8 cellular contexts compared by ENCODE assay signal in the genomic region with DNA sequence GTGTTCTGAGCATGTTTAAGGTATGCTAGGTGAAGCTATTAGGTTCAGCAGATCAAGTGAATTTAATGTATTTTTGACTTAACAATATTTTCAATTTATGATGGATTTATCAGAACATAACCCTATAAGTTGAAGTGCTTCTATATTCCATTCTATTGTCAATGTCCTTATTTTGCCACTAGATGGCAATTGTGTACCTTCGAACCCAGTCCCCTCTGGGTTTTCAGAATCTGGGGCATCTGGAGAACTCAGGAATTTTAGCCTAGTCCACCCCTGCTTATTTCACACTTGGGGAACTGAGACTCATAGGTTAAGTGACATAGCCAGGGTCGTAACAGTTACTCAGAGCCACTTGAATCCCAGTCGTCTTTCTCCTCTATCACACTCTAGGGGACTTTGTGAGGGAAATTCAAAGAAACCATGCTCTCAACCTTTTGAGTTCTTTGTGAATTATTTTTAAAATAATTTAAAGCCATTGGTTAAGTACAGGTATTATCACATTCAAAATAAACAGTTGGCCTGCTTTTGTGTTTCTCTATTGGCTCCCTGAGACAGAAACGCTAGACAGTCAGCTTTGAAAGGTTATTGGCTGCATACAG.
A peak's percentile ranks its signal among the peaks of the same experiment; 100 is the strongest.
DNase-seq lines count a peak whose midpoint lies in the region; ATAC-seq, FAIRE-seq and TF ChIP-seq lines count a peak whose summit lies in the region.

No MANE protein-coding gene starts in this region.

- H4K20me1 ChIP-seq in HCT116 (ENCODE audit: insufficient read depth) (no peaks in the 10 kb centered on the region), OCI-LY3 (ENCODE audit: insufficient read depth, low read length) (no peaks in the 10 kb centered on the region), endothelial cell of umbilical vein (replicated peaks; ENCODE audit: control insufficient read depth, extremely low read depth, insufficient read depth, low read length) (no peaks in the 10 kb centered on the region)

- intact Hi-C loops in HCT116 (cut with micrococcal nuclease): loop anchor here (1.0 to 10.0 kb wide), 8 partner anchors 174 to 810 kb away; partner anchors contain the start of gene LTBP1
- intact Hi-C loops in endothelial cell of umbilical vein (cut with micrococcal nuclease): loop anchor here (1.0 to 2.0 kb wide), 10 partner anchors 174 to 811 kb away; partner anchors contain the start of gene LTBP1

- no peaks in the 10 kb centered on the region for H3K9me3 ChIP-seq in HCT116 (ENCODE audit: control insufficient read depth in 1 of 2, insufficient read depth in 1 of 2, low read depth in 1 of 2, low read length in 2 of 2)
- no peaks in the 10 kb centered on the region for H3K9me3 ChIP-seq in OCI-LY3 (ENCODE audit: insufficient read depth, low read length)
- no peaks in the 10 kb centered on the region for H3K9me3 ChIP-seq in endothelial cell of umbilical vein (replicated peaks; ENCODE audit: control insufficient read depth, insufficient read depth, low read length)

- peak; percentile 93 for TF ChIP-seq RAD21 in HCT116 (IDR thresholded peaks at IDR 0.05; ENCODE audit: low read depth)

- no peak overlapping the region for H3K4me2 ChIP-seq in HCT116 (ENCODE audit: low read length)
- no peak overlapping the region for H3K4me2 ChIP-seq in OCI-LY3 (ENCODE audit: low read length)
- no peak overlapping the region for H3K4me2 ChIP-seq in endothelial cell of umbilical vein (ENCODE audit: insufficient read depth, low read length)

- H3K36me3 ChIP-seq in HCT116 (ENCODE audit: control insufficient read depth in 1 of 2, insufficient read depth in 2 of 2, low read length in 2 of 2): no peaks in the 10 kb centered on the region
- no peaks in the 10 kb centered on the region for H3K36me3 ChIP-seq in OCI-LY3 (replicated peaks; ENCODE audit: low read depth, low read length)
- no peaks in the 10 kb centered on the region for H3K36me3 ChIP-seq in endothelial cell of umbilical vein (ENCODE audit: control insufficient read depth in 2 of 2, extremely low read depth in 1 of 2, insufficient read depth in 2 of 2, low read length in 2 of 2)

- H3K27me3 Mint-ChIP-seq in mesothelial cell of epicardium (ENCODE audit: low read depth): no peaks in the 10 kb centered on the region

- H3K4me3 ChIP-seq in HCT116 (replicated peaks in 1 of 2; ENCODE audit: low read depth in 1 of 2, low read length in 2 of 2) (no peak overlapping the region), OCI-LY3 (ENCODE audit: low read length) (no peak overlapping the region), endothelial cell of umbilical vein (replicated peaks in 1 of 3; ENCODE audit: insufficient read depth in 1 of 3, low read depth in 1 of 3, low read length in 3 of 3) (no peak overlapping the region)

- no peaks in the 10 kb centered on the region for H3K4me1 ChIP-seq in HCT116 (ENCODE audit: control insufficient read depth in 1 of 2, insufficient read depth in 2 of 2, low read length in 2 of 2)
- peaks cover 28% of the 10 kb centered on the region for H3K4me1 ChIP-seq in OCI-LY3 (ENCODE audit: low read length)
- peaks cover 3% of the 10 kb centered on the region for H3K4me1 ChIP-seq in endothelial cell of umbilical vein (ENCODE audit: control insufficient read depth, extremely low read depth, insufficient read depth, low read length)

- BruUV-seq in HCT116 (replicated peaks; lab: Mats Ljungman, UMichigan) (no TSS peak), endothelial cell of umbilical vein (replicated peaks; lab: Mats Ljungman, UMichigan) (no TSS peak)

- peaks cover 25% of the 10 kb centered on the region for H3K4me1 Mint-ChIP-seq in mesothelial cell of epicardium

- H3K9me1 ChIP-seq in endothelial cell of umbilical vein (replicated peaks; ENCODE audit: control insufficient read depth, extremely low read depth, insufficient read depth, low read length): no peaks in the 10 kb centered on the region

- ATAC-seq in HCT116: peak; percentile 78

- H3K27ac ChIP-seq in HCT116 (ENCODE audit: low read depth, low read length) (no peak overlapping the region), OCI-LY3 (ENCODE audit: low read length) (no peak overlapping the region), endothelial cell of umbilical vein (ENCODE audit: insufficient read depth, low read depth, low read length) (no peak overlapping the region)

- no peaks in the 10 kb centered on the region for H3K9me2 ChIP-seq in HCT116 (ENCODE audit: insufficient read depth)

- DNase-seq in D341Med (ENCODE audit: low spot score) (peak; percentile 45), HCT116 (ENCODE audit: low read depth, low spot score) (peak; percentile 21), endothelial cell of umbilical vein (ENCODE audit: low read depth, low spot score) (peak; percentile 75), mesothelial cell of epicardium (ENCODE audit: low spot score in 2 of 2, unreplicated experiment in 2 of 2) (no peak)
- DNase-seq in activated T-cell treated with anti-CD3 and anti-CD28 coated beads, Interleukin-2, amount 50 U/mL, for 1 hour: no peak
- DNase-seq in NK-92 treated with Interleukin-12 subunit alpha and Interleukin-12 subunit beta, amount 100 ng/mL, for 24 hours (lab: John Stamatoyannopoulos, UW): no peak
- no peak for DNase-seq in activated CD4-positive, CD25-positive, alpha-beta regulatory T cell (lab: John Stamatoyannopoulos, UW)

- CTCF ChIA-PET in HCT116 (lab: Charles Lee): interaction anchor here (0.9 to 2.1 kb wide), 4 partner anchors 261 to 623 kb away, joined by 3 to 16 read pairs (median 5); no protein-coding TSS in a partner anchor
- CTCF ChIA-PET in endothelial cell of umbilical vein (lab: Charles Lee): interaction anchor here (0.7 to 4.5 kb wide), 15 partner anchors 11 to 814 kb away, joined by 3 to 39 read pairs (median 6); partner anchors contain the start of gene LTBP1

- POLR2A ChIA-PET in HCT116 (lab: Charles Lee) (no interaction called here), endothelial cell of umbilical vein (lab: Charles Lee) (no interaction called here)

- dilution Hi-C loops in endothelial cell of umbilical vein (cut with MboI; ENCODE audit: extremely low pct_ligation_motif_present, low sequenced_read_pairs): no loop called here

- TF ChIP-seq CTCF in HCT116 (IDR thresholded peaks at IDR 0.05 in 2 of 3, conservative IDR thresholded peaks at IDR 0.05 in 1 of 3; ENCODE audit: borderline replicate concordance in 1 of 3, insufficient read depth in 1 of 3, low read depth in 2 of 3, low read length in 2 of 3) (peak; percentile 52 to 90 (median 85)), OCI-LY3 (IDR thresholded peaks at IDR 0.05; ENCODE audit: low read depth, low read length) (peak; percentile 90), endothelial cell of umbilical vein (IDR thresholded peaks at IDR 0.05; ENCODE audit: extremely low read depth in 1 of 2, insufficient read depth in 1 of 2, low read depth in 1 of 2, low read length in 2 of 2) (peak; percentile 38 to 53), mesothelial cell of epicardium (IDR thresholded peaks at IDR 0.05; ENCODE audit: unreplicated experiment) (peak; percentile 75)

- H3K9me3 Mint-ChIP-seq in mesothelial cell of epicardium: no peaks in the 10 kb centered on the region

- no peak overlapping the region for H2AFZ ChIP-seq in HCT116 (ENCODE audit: low read depth, low read length, poor library complexity, severe bottlenecking)
- H2AFZ ChIP-seq in OCI-LY3 (ENCODE audit: low read depth, low read length): no peak overlapping the region
- H2AFZ ChIP-seq in endothelial cell of umbilical vein (ENCODE audit: low read depth, low read length): no peak overlapping the region

- RAD21 ChIA-PET in HCT116 (lab: Charles Lee; ENCODE audit: low non-redundant PET in 1 of 2, low total read pairs in 2 of 2, uncharacterized antibody in 2 of 2, unreplicated experiment in 2 of 2): interaction anchor here in 1 of 2 experiments (0.9 kb wide), 1 partner anchor 261 kb away, joined by 3 read pairs; no protein-coding TSS in a partner anchor

- H3K9ac ChIP-seq in HCT116 (ENCODE audit: low read length): no peak overlapping the region
- H3K9ac ChIP-seq in OCI-LY3 (ENCODE audit: low read length): no peak overlapping the region; the same call in 1 of the 2 replicates
- H3K9ac ChIP-seq in endothelial cell of umbilical vein (replicated peaks; ENCODE audit: extremely low read depth, insufficient read depth, low read length): no peak overlapping the region

- no peaks in the 10 kb centered on the region for H3K27me3 ChIP-seq in HCT116 (ENCODE audit: insufficient read depth, low read length)
- H3K27me3 ChIP-seq in OCI-LY3 (ENCODE audit: low read depth, low read length): no peaks in the 10 kb centered on the region
- H3K27me3 ChIP-seq in endothelial cell of umbilical vein (ENCODE audit: control insufficient read depth in 2 of 2, insufficient read depth in 2 of 2, low read length in 2 of 2): no peaks in the 10 kb centered on the region

- peak overlapping the region; percentile 26 for H3K27ac Mint-ChIP-seq in mesothelial cell of epicardium

- no peaks in the 10 kb centered on the region for H3K36me3 Mint-ChIP-seq in mesothelial cell of epicardium

- no peak overlapping the region for H3K4me3 Mint-ChIP-seq in mesothelial cell of epicardium

- TF ChIP-seq POLR2A in HCT116 (IDR thresholded peaks at IDR 0.05; ENCODE audit: borderline replicate concordance, extremely low read depth, insufficient read depth, insufficient read length) (no peak), endothelial cell of umbilical vein (IDR thresholded peaks at IDR 0.05; ENCODE audit: low read depth, low read length) (no peak)

- H3K79me2 ChIP-seq in HCT116 (ENCODE audit: insufficient read depth, low read length) (no peaks in the 10 kb centered on the region), OCI-LY3 (ENCODE audit: low read length) (no peaks in the 10 kb centered on the region), endothelial cell of umbilical vein (ENCODE audit: control insufficient read depth, insufficient read depth, low read length) (no peaks in the 10 kb centered on the region)

- peak; percentile 76 for FAIRE-seq in endothelial cell of umbilical vein (lab: Jason Lieb, UNC)

TF ChIP-seq in HCT116, 20 proteins besides CTCF, POLR2A, EP300 and RAD21 (continues in another document):
- TF ChIP-seq MAX (IDR thresholded peaks at IDR 0.05) (no peak), EGR1 (IDR thresholded peaks at IDR 0.05; ENCODE audit: low read depth) (no peak)

TF ChIP-seq in endothelial cell of umbilical vein, 7 proteins besides CTCF, POLR2A, EP300 and RAD21 (continues in another document):
- TF ChIP-seq POLR2AphosphoS5 (IDR thresholded peaks at IDR 0.05; ENCODE audit: insufficient read depth, low read depth, low read length) (no peak), EZH2 (IDR thresholded peaks at IDR 0.05; ENCODE audit: borderline replicate concordance, low read depth, low read length, severe bottlenecking) (no peak), MAX (IDR thresholded peaks at IDR 0.05; ENCODE audit: insufficient read depth, insufficient read length) (no peak), JUN (IDR thresholded peaks at IDR 0.05; ENCODE audit: borderline replicate concordance, insufficient read depth, insufficient read length, low read depth) (no peak), GATA2 (IDR thresholded peaks at IDR 0.05; ENCODE audit: insufficient read depth, insufficient read length, low read depth, low read length) (no peak), FOS (IDR thresholded peaks at IDR 0.05; ENCODE audit: borderline replicate concordance, insufficient read depth, low read length) (no peak)

Comparison
In these comparisons a context has a peak if more than half of its experiments do, and no peak if none do; other contexts are left out.
1. DNase-seq: peak in D341Med (single experiment), HCT116 (single experiment) and endothelial cell of umbilical vein (single experiment); none in mesothelial cell of epicardium (0 of 2), activated T-cell treated with anti-CD3 and anti-CD28 coated beads, Interleukin-2, amount 50 U/mL, for 1 hour (single experiment), NK-92 treated with Interleukin-12 subunit alpha and Interleukin-12 subunit beta, amount 100 ng/mL, for 24 hours (single experiment) and activated CD4-positive, CD25-positive, alpha-beta regulatory T cell (0 of 4).
2. Peak in every context shown above with its lines, with median percentiles within 50 percentile points of each other: CTCF ChIP-seq.